In genomic region chr20:44973053-44973452, GRCh38 we compare ENCODE assay signal across 14 cellular contexts. TPM values are rescaled to one million over a fixed set of nuclear protein-coding genes. Genes with fewer than 3 reads are reported as not detected.
A peak's percentile ranks its signal among the peaks of the same experiment; 100 is the strongest.
DNase-seq lines count a peak whose midpoint lies in the region; ATAC-seq and TF ChIP-seq lines count a peak whose summit lies in the region.
"Had no signal": no experiment of that assay in that cellular context is flagged by ENCODE, and none has a peak within 500 bp of the region (broad histone marks: within the 10 kb centered on the region; RNA-seq: fewer than 3 reads in every experiment).

No MANE protein-coding gene starts in this region.

- H3K9me3 ChIP-seq in OCI-LY3 (ENCODE audit: insufficient read depth, low read length) (no peaks in the 10 kb centered on the region), sigmoid colon (no peaks in the 10 kb centered on the region)
- H3K9me3 ChIP-seq: right atrium auricular region, tibial artery had no signal

- ATAC-seq in stimulated activated naive B cell treated with anti-CD40 and anti-IgM and Interleukin-4, amounts not matched to agents 10 μg/mL and 1 μg/mL and 100 μg/mL, for 72 hours (replicated peaks), result no peak
- ATAC-seq in HG03139 (IDR thresholded peaks at IDR 0.05; ENCODE audit: unreplicated experiment), result no peak

- no peak for TF ChIP-seq CTCF in OCI-LY3 (IDR thresholded peaks at IDR 0.05; ENCODE audit: low read depth, low read length)
- no peak for TF ChIP-seq CTCF in sigmoid colon (IDR thresholded peaks at IDR 0.05)

- peaks cover 96% of the 10 kb centered on the region for H3K79me2 ChIP-seq in OCI-LY3 (ENCODE audit: low read length)

- H3K9me3 Mint-ChIP-seq in activated T-cell treated with anti-CD3 and anti-CD28 coated beads, Interleukin-2, amount 50 U/mL, for 24 hours, result no peaks in the 10 kb centered on the region
- no peaks in the 10 kb centered on the region for H3K9me3 Mint-ChIP-seq in dendritic cell treated with granulocyte-macrophage colony-stimulating factor and Interleukin-4, amounts not matched to agents 40 ng/mL and 50 ng/mL, for 4 days
- H3K9me3 Mint-ChIP-seq in stimulated activated naive B cell treated with anti-CD40 and anti-IgM and Interleukin-4, amounts not matched to agents 10 μg/mL and 1 μg/mL and 100 μg/mL, for 72 hours, result peaks cover 0 to 4% of the 10 kb centered on the region in 2 donors

- H3K4me3 Mint-ChIP-seq in activated T-cell treated with anti-CD3 and anti-CD28 coated beads, Interleukin-2, amount 50 U/mL, for 24 hours, result peak overlapping the region; percentile 51
- H3K4me3 Mint-ChIP-seq in dendritic cell treated with granulocyte-macrophage colony-stimulating factor and Interleukin-4, amounts not matched to agents 40 ng/mL and 50 ng/mL, for 4 days, result no peak overlapping the region
- H3K4me3 Mint-ChIP-seq in stimulated activated naive B cell treated with anti-CD40 and anti-IgM and Interleukin-4, amounts not matched to agents 10 μg/mL and 1 μg/mL and 100 μg/mL, for 72 hours, result peak overlapping the region in 1 of 2 donors; percentile 30

- H3K4me3 ChIP-seq in OCI-LY3 (ENCODE audit: low read length) (peak overlapping the region; percentile 84), sigmoid colon (no peak overlapping the region)
- H3K4me3 ChIP-seq: right atrium auricular region, tibial artery had no signal

- TF ChIP-seq POLR2A in sigmoid colon (IDR thresholded peaks at IDR 0.05), result no peak

- H3K36me3 Mint-ChIP-seq in activated T-cell treated with anti-CD3 and anti-CD28 coated beads, Interleukin-2, amount 50 U/mL, for 24 hours (ENCODE audit: low read depth), result peaks cover 86% of the 10 kb centered on the region
- peaks cover 56% of the 10 kb centered on the region for H3K36me3 Mint-ChIP-seq in dendritic cell treated with granulocyte-macrophage colony-stimulating factor and Interleukin-4, amounts not matched to agents 40 ng/mL and 50 ng/mL, for 4 days (ENCODE audit: low read depth)
- H3K36me3 Mint-ChIP-seq in stimulated activated naive B cell treated with anti-CD40 and anti-IgM and Interleukin-4, amounts not matched to agents 10 μg/mL and 1 μg/mL and 100 μg/mL, for 72 hours, result peaks cover 66 to 80% of the 10 kb centered on the region in 2 donors

- H3K27ac ChIP-seq in OCI-LY3 (ENCODE audit: low read length), result peak overlapping the region; percentile 92
- peak overlapping the region in 1 of 4 donors; percentile 40 for H3K27ac ChIP-seq in sigmoid colon
- H3K27ac ChIP-seq: right atrium auricular region, tibial artery had no signal

- H3K36me3 ChIP-seq in OCI-LY3 (replicated peaks; ENCODE audit: low read depth, low read length) (peaks cover 68% of the 10 kb centered on the region), sigmoid colon (peaks cover 0 to 38% (median 12%) of the 10 kb centered on the region in 4 donors)

- WGBS in sigmoid colon, 2 donors, result 31 to 74% methylated on average over 2 of the region's 2 CpGs

- H3K27me3 Mint-ChIP-seq in activated T-cell treated with anti-CD3 and anti-CD28 coated beads, Interleukin-2, amount 50 U/mL, for 24 hours, result no peaks in the 10 kb centered on the region
- H3K27me3 Mint-ChIP-seq in dendritic cell treated with granulocyte-macrophage colony-stimulating factor and Interleukin-4, amounts not matched to agents 40 ng/mL and 50 ng/mL, for 4 days, result no peaks in the 10 kb centered on the region
- H3K27me3 Mint-ChIP-seq in stimulated activated naive B cell treated with anti-CD40 and anti-IgM and Interleukin-4, amounts not matched to agents 10 μg/mL and 1 μg/mL and 100 μg/mL, for 72 hours, result no peaks in the 10 kb centered on the region

- no peak overlapping the region for H2AFZ ChIP-seq in OCI-LY3 (ENCODE audit: low read depth, low read length)

- peaks cover 77% of the 10 kb centered on the region for H3K4me1 ChIP-seq in OCI-LY3 (ENCODE audit: low read length)
- peaks cover 0 to 29% (median 18%) of the 10 kb centered on the region in 4 donors for H3K4me1 ChIP-seq in sigmoid colon
- H3K4me1 ChIP-seq: right atrium auricular region had no signal

- H4K20me1 ChIP-seq in OCI-LY3 (ENCODE audit: insufficient read depth, low read length), result peaks cover 37% of the 10 kb centered on the region

- peaks cover 82% of the 10 kb centered on the region for H3K4me1 Mint-ChIP-seq in activated T-cell treated with anti-CD3 and anti-CD28 coated beads, Interleukin-2, amount 50 U/mL, for 24 hours (ENCODE audit: low read depth)
- H3K4me1 Mint-ChIP-seq in dendritic cell treated with granulocyte-macrophage colony-stimulating factor and Interleukin-4, amounts not matched to agents 40 ng/mL and 50 ng/mL, for 4 days (ENCODE audit: low read depth), result peaks cover 57% of the 10 kb centered on the region
- peaks cover 48 to 81% of the 10 kb centered on the region in 2 donors for H3K4me1 Mint-ChIP-seq in stimulated activated naive B cell treated with anti-CD40 and anti-IgM and Interleukin-4, amounts not matched to agents 10 μg/mL and 1 μg/mL and 100 μg/mL, for 72 hours

- H3K9ac ChIP-seq in OCI-LY3 (ENCODE audit: low read length), result peak overlapping the region; percentile 95

- TF ChIP-seq EP300 in sigmoid colon (IDR thresholded peaks at IDR 0.05), result no peak

- peak overlapping the region; percentile 92 for H3K4me2 ChIP-seq in OCI-LY3 (ENCODE audit: low read length)

- H3K27ac Mint-ChIP-seq in activated T-cell treated with anti-CD3 and anti-CD28 coated beads, Interleukin-2, amount 50 U/mL, for 24 hours, result peak overlapping the region; percentile 88
- H3K27ac Mint-ChIP-seq in dendritic cell treated with granulocyte-macrophage colony-stimulating factor and Interleukin-4, amounts not matched to agents 40 ng/mL and 50 ng/mL, for 4 days, result peak overlapping the region; percentile 41
- H3K27ac Mint-ChIP-seq in stimulated activated naive B cell treated with anti-CD40 and anti-IgM and Interleukin-4, amounts not matched to agents 10 μg/mL and 1 μg/mL and 100 μg/mL, for 72 hours, result peak overlapping the region; percentile 76

- no peaks in the 10 kb centered on the region for H3K27me3 ChIP-seq in OCI-LY3 (ENCODE audit: low read depth, low read length)
- no peaks in the 10 kb centered on the region for H3K27me3 ChIP-seq in sigmoid colon
- H3K27me3 ChIP-seq: right atrium auricular region, tibial artery had no signal

- DNase-seq in activated T-cell treated with anti-CD3 and anti-CD28 coated beads, Interleukin-2, amount 50 U/mL, for 24 hours, result no peak
- DNase-seq in activated T-cell treated with anti-CD3 and anti-CD28 coated beads for 4 hours (no peak), sigmoid colon (no peak), SKM-1 treated with dmso at 0.1 percent for 144 hours (lab: John Stamatoyannopoulos, UW; ENCODE audit: unreplicated experiment) (no peak)
- DNase-seq in stimulated activated naive B cell treated with anti-CD40 and anti-IgM and Interleukin-4, amounts not matched to agents 10 μg/mL and 1 μg/mL and 100 μg/mL, for 72 hours, result no peak
- DNase-seq: activated CD4-positive, CD25-positive, alpha-beta regulatory T cell treated with anti-CD3 and anti-CD28 coated beads, Interleukin-2, amount 50 U/mL, for 72 hours; aorta; NCI-H1436 treated with DMSO at 0.1 percent for 48 hours; NCI-H82; tibial artery had no signal

- intact Hi-C loops in dendritic cell treated with granulocyte-macrophage colony-stimulating factor and Interleukin-4, amounts not matched to agents 40 ng/mL and 50 ng/mL, for 4 days (cut with micrococcal nuclease), result no loop called here
- intact Hi-C loops in sigmoid colon (cut with DNase I), result no loop called here

RNA-seq across cellular contexts. Expression of gene STK4, which starts 6.7 kb away (rescaled TPM):
- 10 to 100 TPM; 23.9 to 31.8 (median 28.1) TPM for total RNA-seq in sigmoid colon
- 10 to 100 TPM in 1 of 3 donors, 1 to 10 TPM in 2; 6.0 to 25.7 (median 9.2) TPM for polyA plus RNA-seq in sigmoid colon

RNA-seq across cellular contexts. Expression of gene TOMM34, which starts 12.9 kb away (rescaled TPM):
- 1 to 10 TPM; 7.2 to 9.2 (median 8.3) TPM for total RNA-seq in sigmoid colon
- 10 to 100 TPM; 10.6 to 27.3 (median 15.6) TPM for polyA plus RNA-seq in sigmoid colon
